ENCODE assay signal across 2 cellular contexts in genomic region chr1:190416239-190416638, GRCh38.
TF ChIP-seq lines count a peak whose summit lies in the region.

No MANE protein-coding gene starts in this region.

TF ChIP-seq in A549, 52 proteins besides CTCF, POLR2A, EP300 and RAD21 (continued from another document):
- TF ChIP-seq USF2 (IDR thresholded peaks at IDR 0.05) (no peak), RARB (CRISPR knock-in tag; IDR thresholded peaks at IDR 0.05) (no peak), CBX8 (IDR thresholded peaks at IDR 0.05) (no peak), ESRRA (IDR thresholded peaks at IDR 0.05; ENCODE audit: borderline replicate concordance, low read length) (no peak), HMGXB4 (CRISPR knock-in tag; IDR thresholded peaks at IDR 0.05; ENCODE audit: borderline replicate concordance) (no peak), RCOR1 (IDR thresholded peaks at IDR 0.05; ENCODE audit: low read depth, low read length) (no peak), KDM1A (IDR thresholded peaks at IDR 0.05; ENCODE audit: low read depth) (no peak), CBX2 (IDR thresholded peaks at IDR 0.05; ENCODE audit: borderline replicate concordance, low read depth) (no peak), ATOH8 (CRISPR knock-in tag; IDR thresholded peaks at IDR 0.05; ENCODE audit: low read depth) (no peak), NFE2L2 (conservative IDR thresholded peaks at IDR 0.05; ENCODE audit: low read length) (no peak), REST (IDR thresholded peaks at IDR 0.05) (no peak), POLR2AphosphoS2 (conservative IDR thresholded peaks at IDR 0.05; ENCODE audit: low read length) (no peak), HOXA7 (CRISPR knock-in tag; IDR thresholded peaks at IDR 0.05) (no peak), ELK1 (IDR thresholded peaks at IDR 0.05; ENCODE audit: low read depth, low read length) (no peak)

TF ChIP-seq in GM23338, 12 proteins besides CTCF, POLR2A, EP300 and RAD21 (continued from another document):
- no peak for TF ChIP-seq ZNF462 (CRISPR knock-in tag; IDR thresholded peaks at IDR 0.05)
- no peak for TF ChIP-seq JUNB (IDR thresholded peaks at IDR 0.05; ENCODE audit: unreplicated experiment)
- no peak for TF ChIP-seq ZNF114 (CRISPR knock-in tag; IDR thresholded peaks at IDR 0.05)
- no peak for TF ChIP-seq REST (IDR thresholded peaks at IDR 0.05; ENCODE audit: unreplicated experiment)
- no peak for TF ChIP-seq ETS1 (IDR thresholded peaks at IDR 0.05)
- TF ChIP-seq STAT1 (IDR thresholded peaks at IDR 0.05; ENCODE audit: unreplicated experiment), result no peak
- no peak for TF ChIP-seq POLR2AphosphoS5 (IDR thresholded peaks at IDR 0.05; ENCODE audit: low read depth)
- TF ChIP-seq NANOG (IDR thresholded peaks at IDR 0.05; ENCODE audit: borderline replicate concordance), result no peak
- no peak for TF ChIP-seq EZH2phosphoT487 (IDR thresholded peaks at IDR 0.05; ENCODE audit: unreplicated experiment)
- TF ChIP-seq ZNF331 (CRISPR knock-in tag; IDR thresholded peaks at IDR 0.05; ENCODE audit: low read depth), result no peak
